Comparison of ENCODE assay signal across 19 cellular contexts in the genomic region with DNA sequence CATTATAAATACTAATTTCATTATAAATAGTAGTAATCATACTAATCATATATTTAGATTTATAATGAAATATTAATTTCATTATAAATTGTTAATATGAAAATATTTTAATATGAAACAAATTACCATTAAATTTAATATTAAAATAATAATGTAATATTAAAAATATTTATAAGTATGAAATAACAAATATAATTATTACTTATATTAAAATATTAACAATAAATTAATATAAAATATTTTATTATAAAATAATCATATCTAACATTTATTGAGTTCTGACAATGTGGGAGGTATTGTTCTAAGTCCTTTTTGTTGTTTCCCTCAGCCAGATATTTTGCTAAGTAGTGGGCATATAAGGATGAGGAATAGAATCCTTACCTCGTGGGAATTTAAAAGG.
"Had no signal": no experiment of that assay in that cellular context is flagged by ENCODE, and none has a peak within 500 bp of the region (broad histone marks: within the 10 kb centered on the region; RNA-seq: fewer than 3 reads in every experiment).

No MANE protein-coding gene starts in this region.

- H3K4me3 ChIP-seq: K562, SJCRH30 had no signal

- H3K27ac Mint-ChIP-seq: IgD-negative memory B cell had no signal

- H3K36me3 Mint-ChIP-seq: IgD-negative memory B cell had no signal

- DNase-seq: Kasumi-1, MM.1S, NCI-H1436, NCI-H187, NCI-H2081 treated with DMSO at 0.1 percent for 48 hours, NCI-H2171, NCI-H226, NCI-H510A, NCI-H524 treated with DMSO at 0.1 percent for 48 hours, NCI-H774, SHP77, SJCRH30 had no signal

- H3K4me3 Mint-ChIP-seq: IgD-negative memory B cell had no signal

- H3K27ac ChIP-seq: HL-60, KMS-11, RWPE1, SJCRH30 had no signal

- H3K9me3 ChIP-seq: SJCRH30 had no signal

- H3K27me3 Mint-ChIP-seq: IgD-negative memory B cell had no signal

- H3K36me3 ChIP-seq: SJCRH30 had no signal

- H3K4me1 ChIP-seq: SJCRH30 had no signal

- FAIRE-seq: HTR-8/SVneo, K562 had no signal

- H3K9ac ChIP-seq: KMS-11 had no signal

- ATAC-seq: K562, SK-N-SH treated with all-trans-retinoic acid at 6 μM for 48 hours had no signal
